In genomic region chr21:46083271-46084040, GRCh38 we compare ENCODE assay signal across 1 cellular context.
TF ChIP-seq lines count a peak whose summit lies in the region.

No MANE protein-coding gene starts in this region.

TF ChIP-seq in HepG2, 621 proteins besides CTCF, POLR2A, EP300 and RAD21:
- TF ChIP-seq ZNF292 (CRISPR knock-in tag; IDR thresholded peaks at IDR 0.05; ENCODE audit: borderline replicate concordance, low read depth) (no peak), MED13 (CRISPR knock-in tag; IDR thresholded peaks at IDR 0.05) (no peak), CCDC6 (CRISPR knock-in tag; IDR thresholded peaks at IDR 0.05) (no peak), ZNF460 (CRISPR knock-in tag; IDR thresholded peaks at IDR 0.05; ENCODE audit: borderline replicate concordance) (no peak), XRCC5 (optimal IDR thresholded peaks at IDR 0.05; ENCODE audit: low read length) (no peak), HOXA7 (CRISPR knock-in tag; IDR thresholded peaks at IDR 0.05) (no peak), ZNF547 (CRISPR knock-in tag; IDR thresholded peaks at IDR 0.05) (no peak), SAFB2 (CRISPR knock-in tag; IDR thresholded peaks at IDR 0.05; ENCODE audit: borderline replicate concordance, low read depth) (no peak)
